29 cellular contexts compared by ENCODE assay signal in the genomic region with DNA sequence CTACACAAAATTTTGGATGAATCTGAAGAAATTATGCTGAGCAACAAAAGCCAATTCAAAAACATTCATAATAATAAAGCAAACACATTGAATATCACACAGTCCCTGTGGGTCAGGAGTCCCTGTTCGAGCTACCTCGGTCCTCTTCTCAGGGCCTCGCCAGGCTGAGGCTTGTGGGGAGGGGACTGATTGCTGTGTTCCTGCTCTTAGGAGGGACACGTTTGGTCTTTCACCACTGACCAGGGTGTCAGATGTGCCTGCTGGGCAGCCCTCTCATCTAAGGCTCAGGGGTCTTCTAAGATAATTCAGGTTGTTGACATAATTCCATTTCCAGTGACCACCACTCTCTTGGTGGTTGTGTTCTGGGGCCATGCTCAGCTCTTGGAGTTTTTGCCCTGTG.
"Had no signal": no experiment of that assay in that cellular context is flagged by ENCODE, and none has a peak within 500 bp of the region (broad histone marks: within the 10 kb centered on the region; RNA-seq: fewer than 3 reads in every experiment).

No MANE protein-coding gene starts in this region.

- H3K27ac ChIP-seq: adrenal gland, body of pancreas, colonic mucosa, epithelial cell of prostate, esophagus squamous epithelium, gastroesophageal sphincter, VCaP had no signal

- FAIRE-seq: endometrium, endothelial cell of umbilical vein, TTC549 had no signal

- H3K36me3 ChIP-seq: adrenal gland, colonic mucosa, esophagus squamous epithelium, gastroesophageal sphincter had no signal

- H3K4me3 ChIP-seq: adrenal gland, body of pancreas, colonic mucosa, esophagus squamous epithelium, gastroesophageal sphincter had no signal

- H3K27me3 ChIP-seq: adrenal gland, body of pancreas, colonic mucosa, esophagus squamous epithelium had no signal

- H3K9me3 ChIP-seq: colonic mucosa had no signal

- H3K4me1 ChIP-seq: adrenal gland, body of pancreas, colonic mucosa, esophagus squamous epithelium, gastroesophageal sphincter had no signal

- ATAC-seq: activated CD4-positive, alpha-beta T cell treated with anti-CD3 and anti-CD28 coated beads for 36 hours; activated CD8-positive, alpha-beta memory T cell treated with anti-CD3 and anti-CD28 coated beads, Interleukin-2, amount 10 ng/mL, durations not matched to agents 7 days and 5 days; activated CD8-positive, alpha-beta T cell treated with anti-CD3 and anti-CD28 coated beads, Interleukin-2, amount 10 ng/mL, durations not matched to agents 7 days and 5 days; activated naive CD8-positive, alpha-beta T cell treated with anti-CD3 and anti-CD28 coated beads, Interleukin-2, amount 50 U/mL, for 24 hours; activated T-cell treated with anti-CD3 and anti-CD28 coated beads, Interleukin-2, amount 50 U/mL, for 72 hours; body of pancreas; gastroesophageal sphincter had no signal

- DNase-seq: activated CD4-positive, alpha-beta memory T cell treated with anti-CD3 and anti-CD28 coated beads for 36 hours; activated CD4-positive, alpha-beta T cell treated with anti-CD3 and anti-CD28 coated beads for 36 hours; activated CD4-positive, alpha-beta T cell treated with anti-CD3 and anti-CD28 coated beads, Interleukin-2, amount 10 ng/mL, durations not matched to agents 24 days and 14 days; activated CD4-positive, CD25-positive, alpha-beta regulatory T cell; activated CD4-positive, CD25-positive, alpha-beta regulatory T cell treated with anti-CD3 and anti-CD28 coated beads, Interleukin-2, amount 50 U/mL, for 72 hours; activated CD8-positive, alpha-beta memory T cell treated with anti-CD3 and anti-CD28 coated beads, Interleukin-2, amount 10 ng/mL, durations not matched to agents 7 days and 5 days; activated CD8-positive, alpha-beta memory T cell treated with anti-CD3 and anti-CD28 coated beads, Interleukin-2, amount 50 U/mL, for 4 hours; activated CD8-positive, alpha-beta T cell treated with anti-CD3 and anti-CD28 coated beads, Interleukin-2, amount 10 ng/mL, durations not matched to agents 7 days and 5 days; activated naive CD4-positive, alpha-beta T cell treated with anti-CD3 and anti-CD28 coated beads for 36 hours; activated naive CD8-positive, alpha-beta T cell treated with anti-CD3 and anti-CD28 coated beads for 36 hours; activated naive CD8-positive, alpha-beta T cell treated with anti-CD3 and anti-CD28 coated beads, Interleukin-2, amount 50 U/mL, for 24 hours; activated T-cell treated with anti-CD3 and anti-CD28 coated beads, Interleukin-2, amount 50 U/mL, for 24 hours; activated T-cell treated with anti-CD3 and anti-CD28 coated beads, Interleukin-2, amount 50 U/mL, for 72 hours; adrenal gland; amygdala; body of pancreas; caudate nucleus; colonic mucosa; effector CD8-positive, alpha-beta T cell; esophagus squamous epithelium; foreskin melanocyte; head of caudate nucleus; T-helper 2 cell had no signal
